In genomic region chr1:12001996-12002493, GRCh38 we compare ENCODE assay signal across 11 cellular contexts. TPM values are rescaled to one million over a fixed set of nuclear protein-coding genes. Genes with fewer than 3 reads are reported as not detected.
DNase-seq lines count a peak whose midpoint lies in the region; ATAC-seq, FAIRE-seq and TF ChIP-seq lines count a peak whose summit lies in the region.
"Had no signal": no experiment of that assay in that cellular context is flagged by ENCODE, and none has a peak within 500 bp of the region (broad histone marks: within the 10 kb centered on the region; RNA-seq: fewer than 3 reads in every experiment).

No MANE protein-coding gene starts in this region.

- H3K27me3 ChIP-seq in K562 (ENCODE audit: control insufficient read depth in 2 of 2, insufficient read depth in 2 of 2, low read length in 2 of 2): no peaks in the 10 kb centered on the region
- H3K27me3 ChIP-seq: BE2C had no signal

- H3K9me1 ChIP-seq in K562 (ENCODE audit: control insufficient read depth, insufficient read depth, low read length): no peaks in the 10 kb centered on the region

- H3K27ac ChIP-seq in A549 (peak overlapping the region; percentile 16 to 78; a peak in 4 of 6 replicates), K562 (ENCODE audit: extremely low read depth, low read depth, low read length) (no peak overlapping the region; the same call in 2 of the 3 replicates)

- peak; percentile 45 to 61; a peak in 4 of 6 replicates for ATAC-seq in A549
- no peak; the same call in 2 of the 3 replicates for ATAC-seq in K562
- ATAC-seq in HG03025 (IDR thresholded peaks at IDR 0.05; ENCODE audit: low FRiP score, unreplicated experiment): no peak
- ATAC-seq in HG03520 (IDR thresholded peaks at IDR 0.05; ENCODE audit: unreplicated experiment): no peak
- ATAC-seq in HG03565 (IDR thresholded peaks at IDR 0.05; ENCODE audit: unreplicated experiment): no peak

- intact Hi-C loops in K562 (cut with micrococcal nuclease): no loop called here

- H3K9ac ChIP-seq in K562 (ENCODE audit: insufficient read depth in 1 of 2, low read depth in 2 of 2, low read length in 2 of 2): peak overlapping the region in 1 of 2 experiments; percentile 12; a peak in 1 of 4 replicates

- 69% methylated on average over 5 of the region's 10 CpGs for WGBS in A549 (ENCODE audit: missing lambda C conversion rate)
- 91% methylated on average over 10 of the region's 10 CpGs for WGBS in K562 (ENCODE audit: insufficient coverage, low coverage, missing lambda C conversion rate)

- no peak for TF ChIP-seq CTCF in A549 (IDR thresholded peaks at IDR 0.05)
- TF ChIP-seq CTCF in K562 (IDR thresholded peaks at IDR 0.05 in 2 of 3, conservative IDR thresholded peaks at IDR 0.05 in 1 of 3; ENCODE audit: insufficient read depth in 2 of 3, low read depth in 1 of 3, low read length in 3 of 3): no peak

- no peak for TF ChIP-seq RAD21 in A549 (conservative IDR thresholded peaks at IDR 0.05 in 1 of 2, IDR thresholded peaks at IDR 0.05 in 1 of 2)
- no peak for TF ChIP-seq RAD21 in K562 (CRISPR knock-in tag; conservative IDR thresholded peaks at IDR 0.05 in 1 of 2, IDR thresholded peaks at IDR 0.05 in 1 of 2)

- POLR2A ChIA-PET in A549 (lab: Yijun Ruan, JAX) (no interaction called here), K562 (lab: Yijun Ruan, JAX) (interaction anchor here (5.0 kb wide), 1 partner anchor 93 kb away, joined by 52 read pairs; no protein-coding TSS in a partner anchor)

- H3K4me3 ChIP-seq in A549 (no peak overlapping the region), K562 (no peak overlapping the region)

- TF ChIP-seq EP300 in A549 (IDR thresholded peaks at IDR 0.05) (no peak), K562 (IDR thresholded peaks at IDR 0.05; ENCODE audit: low read length) (no peak)

- no peak for TF ChIP-seq POLR2A in A549 (IDR thresholded peaks at IDR 0.05; ENCODE audit: low read length)
- TF ChIP-seq POLR2A in K562 (conservative IDR thresholded peaks at IDR 0.05): no peak

- in situ Hi-C loops in K562 (cut with MboI): no loop called here

- H2AFZ ChIP-seq in K562 (ENCODE audit: low read depth, low read length): no peak overlapping the region

- H3K4me1 ChIP-seq in A549 (peaks cover 8% of the 10 kb centered on the region; the same call in 1 of the 3 replicates), K562 (replicated peaks in 1 of 2; ENCODE audit: control insufficient read depth in 2 of 2, insufficient read depth in 2 of 2, low read length in 2 of 2) (peaks cover 24 to 30% of the 10 kb centered on the region in 2 experiments; a peak in 4 of 5 replicates)
- H3K4me1 ChIP-seq: BE2C had no signal

- BruUV-seq in K562 (replicated peaks; lab: Mats Ljungman, UMichigan): no TSS peak

- FAIRE-seq in A549 (lab: Jason Lieb, UNC): no peak
- no peak for FAIRE-seq in K562 (lab: Jason Lieb, UNC)

- CTCF ChIA-PET in A549 (lab: Yijun Ruan, JAX): interaction anchor here (2.3 kb wide), 1 partner anchor 29 kb away, joined by 6 read pairs; no protein-coding TSS in a partner anchor
- CTCF ChIA-PET in K562 (lab: Yijun Ruan, JAX; ENCODE audit: low intra/inter-chr PET ratio): interaction anchor here (0.7 to 1.5 kb wide), 2 partner anchors 30 to 163 kb away, joined by 3 to 5 read pairs; no protein-coding TSS in a partner anchor

- H3K9me3 ChIP-seq in A549 (no peaks in the 10 kb centered on the region), K562 (replicated peaks; ENCODE audit: control insufficient read depth, insufficient read depth, low read depth, low read length) (no peaks in the 10 kb centered on the region)
- H3K9me3 ChIP-seq: BE2C had no signal

- H3K79me2 ChIP-seq in K562 (ENCODE audit: control insufficient read depth, insufficient read depth, low read length): peaks cover 9% of the 10 kb centered on the region; the same call in 2 of the 3 replicates

- H3K4me2 ChIP-seq in A549 (no peak overlapping the region), K562 (ENCODE audit: insufficient read depth, low read length) (no peak overlapping the region)

- peaks cover 90% of the 10 kb centered on the region for H3K36me3 ChIP-seq in K562 (ENCODE audit: control insufficient read depth, insufficient read depth, low read length)

- no peaks in the 10 kb centered on the region for H4K20me1 ChIP-seq in K562 (replicated peaks; ENCODE audit: control insufficient read depth, insufficient read depth, low read length)

- peak in 1 of 2 experiments; percentile 21 for DNase-seq in A549 (ENCODE audit: low read depth in 1 of 2, low spot score in 1 of 2)
- DNase-seq in HUDEP-2 (lab: John Stamatoyannopoulos, UW; ENCODE audit: unreplicated experiment in 76 of 76): peak in 63 of 76 experiments; percentile 5 to 87 (median 42)
- DNase-seq in K562 (ENCODE audit: extremely low read depth in 1 of 4, low spot score in 3 of 4): no peak
- peak; percentile 70 for DNase-seq in islet precursor cell
- DNase-seq in activated effector memory CD4-positive, alpha-beta T cell treated with Interleukin-2 at 50 U/mL for 16 hours: no peak
- DNase-seq: effector memory CD4-positive, alpha-beta T cell; NCI-H2029 treated with DMSO at 0.1 percent for 48 hours had no signal

TF ChIP-seq in A549, 52 proteins besides CTCF, POLR2A, EP300 and RAD21:
- TF ChIP-seq RFX5 (IDR thresholded peaks at IDR 0.05) (no peak), GATA3 (IDR thresholded peaks at IDR 0.05; ENCODE audit: borderline replicate concordance) (no peak), JUNB (IDR thresholded peaks at IDR 0.05) (no peak)

TF ChIP-seq in K562, 482 proteins besides CTCF, POLR2A, EP300 and RAD21 (continues in another document):
- TF ChIP-seq MAX (CRISPR knock-in tag; IDR thresholded peaks at IDR 0.05): 0 out of 2 replicates have a peak, but pooled peaks have one; percentile 28
- no peak for TF ChIP-seq FOXP1 (CRISPR knock-in tag; IDR thresholded peaks at IDR 0.05)
- 0 out of 2 replicates have a peak, but pooled peaks have one; percentile 79 for TF ChIP-seq MED1 (CRISPR knock-in tag; IDR thresholded peaks at IDR 0.05; ENCODE audit: borderline replicate concordance)
- 0 out of 2 replicates have a peak, but pooled peaks have one; percentile 35 for TF ChIP-seq ZNF232 (CRISPR knock-in tag; IDR thresholded peaks at IDR 0.05)
- no peak for TF ChIP-seq ZNF347 (CRISPR knock-in tag; IDR thresholded peaks at IDR 0.05; ENCODE audit: low read depth)
- TF ChIP-seq SUPT5H (IDR thresholded peaks at IDR 0.05): peak; percentile 4; the same call in 1 of the 2 replicates

RNA-seq across cellular contexts. Expression of gene MIIP, which starts 17.3 kb away (rescaled TPM):
- polyA plus RNA-seq in A549 (2011; rRNA removed): 7.1 and 8.5 TPM in 2 replicates
- polyA plus RNA-seq in A549 (2012; cell fraction: cytosol; rRNA removed): 22.5 and 30.4 TPM in 2 replicates
- polyA plus RNA-seq in A549 (2012; cell fraction: nucleus; rRNA removed): 110 and 147 TPM in 2 replicates
- polyA plus RNA-seq in A549 (2017; fragmentation: RNase III; extraction: RNeasy Plus Mini Kit Qiagen cat#74134 plus additional on column Dnase treatment): 11.1 to 14.2 TPM (median 13.9 TPM) in 3 replicates
- 7.5 and 11.2 TPM in 2 replicates for polyA minus RNA-seq in A549 (2011; rRNA and poly(A)+ RNA removed)
- total RNA-seq in K562 (2011; cell fraction: chromatin; rRNA removed; ENCODE audit: low replicate concordance): 73.6 and 259 TPM in 2 replicates
- 259 and 285 TPM in 2 replicates for total RNA-seq in K562 (2011; cell fraction: nucleolus; rRNA removed)
- total RNA-seq in K562 (2011; cell fraction: nucleoplasm; rRNA removed): 145 and 161 TPM in 2 replicates
- 117 and 131 TPM in 2 replicates for total RNA-seq in K562 (2014; rRNA removed)
- 11.8 and 17.2 TPM in 2 replicates for total RNA-seq in K562 (2014; rRNA removed; fragmentation: Illumina TruSeq; extraction: Trizol)
- 50.7 and 55.6 TPM in 2 replicates for total RNA-seq in K562 (2015; rRNA removed; fragmentation: Illumina TruSeq; extraction: Trizol)
- 92.8 and 102 TPM in 2 replicates for total RNA-seq in K562 (2021)
- 48.3 and 113 TPM in 2 replicates for polyA plus RNA-seq in K562 (2011; rRNA removed)
- polyA plus RNA-seq in K562 (2011; cell fraction: cytosol; rRNA removed): 79.2 and 124 TPM in 2 replicates
- polyA plus RNA-seq in K562 (2011; cell fraction: nucleus; rRNA removed): 514 and 538 TPM in 2 replicates
- polyA plus RNA-seq in K562 (2012): 79.3 and 134 TPM in 2 replicates
- 30.8 and 57.5 TPM in 2 replicates for polyA plus RNA-seq in K562 (2014; fragmentation: Illumina TruSeq; extraction: Trizol)
- polyA plus RNA-seq in K562 (2014; fragmentation: Nextera tagmentation; extraction: Ambion mirVana): 1 to 10 TPM; 2.5 to 5.1 TPM
- 105 and 108 TPM in 2 replicates for polyA plus RNA-seq in K562 (2014; rRNA removed)
- polyA minus RNA-seq in K562 (2011; rRNA and poly(A)+ RNA removed): 15.8 and 16.2 TPM in 2 replicates
- 26.3 and 43.2 TPM in 2 replicates for polyA minus RNA-seq in K562 (2011; cell fraction: cytosol; rRNA and poly(A)+ RNA removed)
- polyA minus RNA-seq in K562 (2011; cell fraction: nucleus; rRNA and poly(A)+ RNA removed): 54.1 and 78.2 TPM in 2 replicates

RNA-seq across cellular contexts. Expression of gene MFN2, which starts 21.8 kb away (rescaled TPM):
- 34.7 and 40.3 TPM in 2 replicates for polyA plus RNA-seq in A549 (2011; rRNA removed)
- polyA plus RNA-seq in A549 (2012; cell fraction: cytosol; rRNA removed): 28.0 and 30.9 TPM in 2 replicates
- polyA plus RNA-seq in A549 (2012; cell fraction: nucleus; rRNA removed): 42.7 and 57.4 TPM in 2 replicates
- polyA plus RNA-seq in A549 (2017; fragmentation: RNase III; extraction: RNeasy Plus Mini Kit Qiagen cat#74134 plus additional on column Dnase treatment): 35.7 to 36.8 TPM (median 35.9 TPM) in 3 replicates
- 40.6 and 44.2 TPM in 2 replicates for polyA minus RNA-seq in A549 (2011; rRNA and poly(A)+ RNA removed)
- 133 and 181 TPM in 2 replicates for total RNA-seq in K562 (2011; cell fraction: chromatin; rRNA removed; ENCODE audit: low replicate concordance)
- 106 and 110 TPM in 2 replicates for total RNA-seq in K562 (2011; cell fraction: nucleolus; rRNA removed)
- total RNA-seq in K562 (2011; cell fraction: nucleoplasm; rRNA removed): 88.2 and 107 TPM in 2 replicates
- 95.4 and 108 TPM in 2 replicates for total RNA-seq in K562 (2014; rRNA removed)
- total RNA-seq in K562 (2014; rRNA removed; fragmentation: Illumina TruSeq; extraction: Trizol): 87.1 and 109 TPM in 2 replicates
- 79.6 and 82.9 TPM in 2 replicates for total RNA-seq in K562 (2015; rRNA removed; fragmentation: Illumina TruSeq; extraction: Trizol)
- 147 and 158 TPM in 2 replicates for total RNA-seq in K562 (2021)
- polyA plus RNA-seq in K562 (2011; rRNA removed): 83.4 and 112 TPM in 2 replicates
- polyA plus RNA-seq in K562 (2011; cell fraction: cytosol; rRNA removed): 74.2 and 81.7 TPM in 2 replicates
- polyA plus RNA-seq in K562 (2011; cell fraction: nucleus; rRNA removed): 185 and 193 TPM in 2 replicates
- polyA plus RNA-seq in K562 (2012): 74.5 and 123 TPM in 2 replicates
- polyA plus RNA-seq in K562 (2014; fragmentation: Illumina TruSeq; extraction: Trizol): 139 and 165 TPM in 2 replicates
- 10 to 100 TPM; 10.5 to 14.0 TPM for polyA plus RNA-seq in K562 (2014; fragmentation: Nextera tagmentation; extraction: Ambion mirVana)
- 94.6 and 99.9 TPM in 2 replicates for polyA plus RNA-seq in K562 (2014; rRNA removed)
- polyA minus RNA-seq in K562 (2011; rRNA and poly(A)+ RNA removed): 105 and 127 TPM in 2 replicates
- polyA minus RNA-seq in K562 (2011; cell fraction: cytosol; rRNA and poly(A)+ RNA removed): 52.3 and 57.5 TPM in 2 replicates
- polyA minus RNA-seq in K562 (2011; cell fraction: nucleus; rRNA and poly(A)+ RNA removed): 38.1 and 91.4 TPM in 2 replicates

Comparison
In these comparisons a context has a peak if more than half of its experiments do, and no peak if none do; other contexts are left out.
1. ATAC-seq: peak in A549 (2 of 2); none in K562 (single experiment), HG03025 (single experiment), HG03520 (single experiment) and HG03565 (single experiment).
2. DNase-seq: peak in HUDEP-2 (63 of 76) and islet precursor cell (single experiment); none in K562 (0 of 4) and activated effector memory CD4-positive, alpha-beta T cell treated with Interleukin-2 at 50 U/mL for 16 hours (single experiment).
3. Of the 35 proteins assayed by ChIP-seq in both K562 and A549: peak only in K562: MAX; only in A549: none; in both: none; in neither: 34.